Comparison of ENCODE assay signal across 7 cellular contexts in genomic region chr14:103290494-103290893, GRCh38.
"Had no signal": no experiment of that assay in that cellular context is flagged by ENCODE, and none has a peak within 500 bp of the region (broad histone marks: within the 10 kb centered on the region; RNA-seq: fewer than 3 reads in every experiment).

No MANE protein-coding gene starts in this region.

- ATAC-seq: GM23338, HepG2, K562 had no signal

- H2AFZ ChIP-seq: GM23338 had no signal

- H3K27ac Mint-ChIP-seq: GM23338, H9 had no signal

- H3K4me3 Mint-ChIP-seq: GM23338, H9 had no signal

- H3K27ac ChIP-seq: HL-60 had no signal

- DNase-seq: H9, HCEC 1CT, KG1 had no signal

- H3K4me3 ChIP-seq: GM23338, K562 had no signal

- H3K4me2 ChIP-seq: GM23338 had no signal
